11 cellular contexts compared by ENCODE assay signal in genomic region chr3:137771401-137772230, GRCh38. TPM values are rescaled to one million over a fixed set of nuclear protein-coding genes. Genes with fewer than 3 reads are reported as not detected.
DNase-seq lines count a peak whose midpoint lies in the region; ATAC-seq and TF ChIP-seq lines count a peak whose summit lies in the region.
"Had no signal": no experiment of that assay in that cellular context is flagged by ENCODE, and none has a peak within 500 bp of the region (broad histone marks: within the 10 kb centered on the region; RNA-seq: fewer than 3 reads in every experiment).

No MANE protein-coding gene starts in this region.

- H3K9me3 Mint-ChIP-seq in CD4-positive, alpha-beta T cell: no peaks in the 10 kb centered on the region

- CTCF ChIA-PET in CD4-positive, alpha-beta T cell (lab: Charles Lee): no interaction called here

- no peak overlapping the region for H3K4me3 Mint-ChIP-seq in CD4-positive, alpha-beta T cell

- peaks cover 0 to 77% (median 37%) of the 10 kb centered on the region in 3 donors for H3K27me3 ChIP-seq in psoas muscle (ENCODE audit: insufficient read depth in 3 of 3, low read length in 2 of 3)
- H3K27me3 ChIP-seq in CD4-positive, alpha-beta T cell (ENCODE audit: control insufficient read depth, insufficient read depth, low read length): peaks cover 88% of the 10 kb centered on the region

- H3K4me1 Mint-ChIP-seq in CD4-positive, alpha-beta T cell (ENCODE audit: low read depth): peaks cover 16% of the 10 kb centered on the region

- H3K4me3 ChIP-seq in psoas muscle: peak overlapping the region; percentile 45

- H3K4me1 ChIP-seq in ES-I3 (ENCODE audit: insufficient read depth, low read length) (peaks cover 11% of the 10 kb centered on the region), psoas muscle (peaks cover 14% of the 10 kb centered on the region)

- no peaks in the 10 kb centered on the region for H3K9me3 ChIP-seq in ES-I3 (ENCODE audit: control insufficient read depth, insufficient read depth, low read length)
- H3K9me3 ChIP-seq in psoas muscle: no peaks in the 10 kb centered on the region
- H3K9me3 ChIP-seq in CD4-positive, alpha-beta T cell (ENCODE audit: control insufficient read depth, low read length): no peaks in the 10 kb centered on the region

- WGBS in psoas muscle, 3 donors: 1 to 2% (median 1%) methylated on average over 53 of the region's 53 CpGs

- no peak for TF ChIP-seq CTCF in psoas muscle (IDR thresholded peaks at IDR 0.05)
- no peak for TF ChIP-seq CTCF in CD4-positive, alpha-beta T cell (IDR thresholded peaks at IDR 0.05)

- no peaks in the 10 kb centered on the region for H3K36me3 ChIP-seq in ES-I3 (ENCODE audit: insufficient read depth, low read length)
- no peaks in the 10 kb centered on the region for H3K36me3 ChIP-seq in psoas muscle (ENCODE audit: insufficient read depth in 1 of 2, low read depth in 1 of 2)

- ATAC-seq in left ventricle myocardium superior: no peak
- no peak for ATAC-seq in psoas muscle
- ATAC-seq in CD4-positive, alpha-beta T cell (ENCODE audit: poor library complexity): no peak
- no peak for ATAC-seq in GM18858 (IDR thresholded peaks at IDR 0.05; ENCODE audit: unreplicated experiment)
- no peak for ATAC-seq in HG02884 (IDR thresholded peaks at IDR 0.05; ENCODE audit: unreplicated experiment)

- in situ Hi-C loops in KBM-7 (cut with MboI; ENCODE audit: low pct_unique_long_range_greater_than_20kb, low sequenced_read_pairs): no loop called here

- peak overlapping the region; percentile 57; the same call in 1 of the 2 replicates for H3K9ac ChIP-seq in ES-I3 (ENCODE audit: low read depth, low read length)

- no peaks in the 10 kb centered on the region for H3K36me3 Mint-ChIP-seq in CD4-positive, alpha-beta T cell (ENCODE audit: low read depth)

- POLR2A ChIA-PET in CD4-positive, alpha-beta T cell (lab: Charles Lee): no interaction called here

- H3K27me3 Mint-ChIP-seq in CD4-positive, alpha-beta T cell: peaks cover 93% of the 10 kb centered on the region

- DNase-seq in KBM-7 (peak; percentile 29), left ventricle myocardium superior (peak; percentile 21), psoas muscle (no peak), HuH-7.5 (ENCODE audit: low spot score) (no peak)
- DNase-seq in CD4-positive, alpha-beta T cell: no peak
- DNase-seq: effector memory CD4-positive, alpha-beta T cell; EL; stimulated activated naive CD4-positive, alpha-beta T cell had no signal

- H3K27ac Mint-ChIP-seq in CD4-positive, alpha-beta T cell: no peak overlapping the region

- intact Hi-C loops in left ventricle myocardium superior (cut with micrococcal nuclease): no loop called here
- intact Hi-C loops in psoas muscle (cut with DNase I): no loop called here
- intact Hi-C loops in CD4-positive, alpha-beta T cell (cut with DNase I, micrococcal nuclease): no loop called here

- no peak overlapping the region for H3K27ac ChIP-seq in psoas muscle
- no peak overlapping the region for H3K27ac ChIP-seq in CD4-positive, alpha-beta T cell (ENCODE audit: low read depth, low read length)

RNA-seq across cellular contexts. Expression of gene SOX14, which starts 7.5 kb away (rescaled TPM):
- total RNA-seq in left ventricle myocardium superior: not detected
- total RNA-seq in psoas muscle: not detected
- not detected for polyA plus RNA-seq in psoas muscle
- not detected for total RNA-seq in CD4-positive, alpha-beta T cell

Comparison
In these comparisons a context has a peak if more than half of its experiments do, and no peak if none do; other contexts are left out.
1. DNase-seq: peak in KBM-7 (single experiment) and left ventricle myocardium superior (single experiment); none in psoas muscle (0 of 2), CD4-positive, alpha-beta T cell (0 of 10) and HuH-7.5 (single experiment).